ENCODE assay signal across 17 cellular contexts in genomic region chrX:32847921-32848320, GRCh38.
DNase-seq lines count a peak whose midpoint lies in the region; FAIRE-seq and TF ChIP-seq lines count a peak whose summit lies in the region.
"Had no signal": no experiment of that assay in that cellular context is flagged by ENCODE, and none has a peak within 500 bp of the region (broad histone marks: within the 10 kb centered on the region; RNA-seq: fewer than 3 reads in every experiment).

No MANE protein-coding gene starts in this region.

- TF ChIP-seq CTCF in astrocyte (IDR thresholded peaks at IDR 0.05; ENCODE audit: insufficient read depth, low read depth, low read length) = no peak

- H4K20me1 ChIP-seq in astrocyte (ENCODE audit: insufficient read depth, low read length) = no peaks in the 10 kb centered on the region

- no peaks in the 10 kb centered on the region for H3K4me1 Mint-ChIP-seq in astrocyte (ENCODE audit: low read depth, unreplicated experiment)
- H3K4me1 Mint-ChIP-seq: CD14-positive monocyte had no signal

- H3K4me1 ChIP-seq in astrocyte (ENCODE audit: insufficient read depth, low read length) (no peaks in the 10 kb centered on the region), HAP-1 (no peaks in the 10 kb centered on the region)

- H3K27me3 ChIP-seq in astrocyte (ENCODE audit: insufficient read depth, low read length) = no peaks in the 10 kb centered on the region
- H3K27me3 ChIP-seq in HAP-1 (ENCODE audit: low read depth) = no peaks in the 10 kb centered on the region

- in situ Hi-C loops in HAP-1 (cut with MboI; ENCODE audit: low sequenced_read_pairs) = no loop called here

- H3K4me3 Mint-ChIP-seq in astrocyte (ENCODE audit: unreplicated experiment) = no peak overlapping the region
- H3K4me3 Mint-ChIP-seq: CD14-positive monocyte; CD8-positive, alpha-beta T cell; HFFc6 had no signal

- FAIRE-seq in astrocyte (lab: Jason Lieb, UNC) = peak; percentile 89
- FAIRE-seq: G401.6, GM12892, H1 had no signal

- no peaks in the 10 kb centered on the region for H3K27me3 Mint-ChIP-seq in astrocyte (ENCODE audit: low read depth, unreplicated experiment)

- peak; percentile 15 for DNase-seq in HPDE6-E6E7 (ENCODE audit: extremely low spot score)
- no peak for DNase-seq in astrocyte (ENCODE audit: low read depth)
- peak; percentile 8 for DNase-seq in epithelial cell of prostate (ENCODE audit: low read depth, low spot score)
- no peak for DNase-seq in HAP-1 (ENCODE audit: low spot score in 2 of 2)
- no peak for DNase-seq in SK-N-DZ (ENCODE audit: low spot score)
- no peak for DNase-seq in NCI-H524 treated with DMSO at 0.1 percent for 48 hours (lab: John Stamatoyannopoulos, UW)
- DNase-seq: CD8-positive, alpha-beta T cell; COR-L47; DMS153; DMS79 treated with DMSO at 0.1 percent for 48 hours; EL; HCEC 1CT; HFFc6 had no signal

- H3K36me3 ChIP-seq in astrocyte (ENCODE audit: insufficient read depth, low read length) (no peaks in the 10 kb centered on the region), HAP-1 (replicated peaks) (no peaks in the 10 kb centered on the region)

- H3K9ac ChIP-seq in astrocyte (ENCODE audit: low read length) = no peak overlapping the region

- no peak overlapping the region for H2AFZ ChIP-seq in astrocyte (ENCODE audit: low read depth, low read length)

- H3K79me2 ChIP-seq in astrocyte (ENCODE audit: insufficient read depth, low read length) = no peaks in the 10 kb centered on the region

- no peaks in the 10 kb centered on the region for H3K36me3 Mint-ChIP-seq in astrocyte (ENCODE audit: low read depth, unreplicated experiment)
- H3K36me3 Mint-ChIP-seq: CD14-positive monocyte; CD8-positive, alpha-beta T cell had no signal

- no peak overlapping the region for H3K27ac Mint-ChIP-seq in astrocyte (ENCODE audit: unreplicated experiment)
- H3K27ac Mint-ChIP-seq: CD14-positive monocyte; CD8-positive, alpha-beta T cell; HFFc6 had no signal

- H3K4me2 ChIP-seq in astrocyte (ENCODE audit: low read length) = no peak overlapping the region

- H3K9me3 ChIP-seq in astrocyte (ENCODE audit: insufficient read depth, low read depth, low read length) (no peaks in the 10 kb centered on the region), HAP-1 (no peaks in the 10 kb centered on the region; the same call in 1 of the 2 replicates)

- no peak overlapping the region for H3K4me3 ChIP-seq in astrocyte (ENCODE audit: insufficient read depth, low read depth, low read length)
- H3K4me3 ChIP-seq in HAP-1 = no peak overlapping the region

- peaks cover 3% of the 10 kb centered on the region for H3K9me3 Mint-ChIP-seq in astrocyte (ENCODE audit: unreplicated experiment)
- H3K9me3 Mint-ChIP-seq: CD8-positive, alpha-beta T cell; HFFc6 had no signal

- H3K27ac ChIP-seq in astrocyte (ENCODE audit: low read depth, low read length) (no peak overlapping the region), epithelial cell of prostate (no peak overlapping the region)

Comparison
In these comparisons a context has a peak if more than half of its experiments do, and no peak if none do; other contexts are left out.
1. DNase-seq: peak in HPDE6-E6E7 (single experiment) and epithelial cell of prostate (single experiment); none in astrocyte (single experiment), HAP-1 (0 of 2), SK-N-DZ (single experiment) and NCI-H524 treated with DMSO at 0.1 percent for 48 hours (single experiment).